In genomic region chr14:34911209-34912150, GRCh38 we compare ENCODE assay signal across 15 cellular contexts. TPM values are rescaled to one million over a fixed set of nuclear protein-coding genes. Genes with fewer than 3 reads are reported as not detected.
DNase-seq lines count a peak whose midpoint lies in the region; ATAC-seq and TF ChIP-seq lines count a peak whose summit lies in the region.
"Had no signal": no experiment of that assay in that cellular context is flagged by ENCODE, and none has a peak within 500 bp of the region (broad histone marks: within the 10 kb centered on the region; RNA-seq: fewer than 3 reads in every experiment).

No MANE protein-coding gene starts in this region.

- peak overlapping the region; percentile 30 for H3K27ac ChIP-seq in neutrophil
- H3K27ac ChIP-seq in coronary artery, result no peak overlapping the region
- H3K27ac ChIP-seq: sigmoid colon had no signal

- no peak for TF ChIP-seq CTCF in neutrophil (IDR thresholded peaks at IDR 0.05)
- TF ChIP-seq CTCF in coronary artery (IDR thresholded peaks at IDR 0.05), result no peak

- H3K27ac Mint-ChIP-seq in central memory CD8-positive, alpha-beta T cell (ENCODE audit: low read depth), result peak overlapping the region; percentile 12
- H3K27ac Mint-ChIP-seq: CD4-positive, alpha-beta T cell; H9; nephron had no signal

- H3K36me3 Mint-ChIP-seq in central memory CD8-positive, alpha-beta T cell (ENCODE audit: insufficient read depth), result no peaks in the 10 kb centered on the region

- no peaks in the 10 kb centered on the region for H3K9me3 Mint-ChIP-seq in central memory CD8-positive, alpha-beta T cell
- H3K9me3 Mint-ChIP-seq: CD4-positive, alpha-beta T cell; H9; nephron had no signal

- H3K27me3 ChIP-seq in neutrophil, result no peaks in the 10 kb centered on the region
- H3K27me3 ChIP-seq: sigmoid colon had no signal

- H3K4me3 ChIP-seq in neutrophil (ENCODE audit: low read depth in 1 of 2, low read length in 1 of 2) (no peak overlapping the region), coronary artery (no peak overlapping the region)
- H3K4me3 ChIP-seq: sigmoid colon had no signal

- no peaks in the 10 kb centered on the region for H3K36me3 ChIP-seq in neutrophil
- H3K36me3 ChIP-seq: sigmoid colon had no signal

- peaks cover 6 to 8% of the 10 kb centered on the region in 2 experiments for H3K4me1 ChIP-seq in neutrophil (ENCODE audit: control insufficient read depth in 1 of 2, insufficient read depth in 1 of 2, low read depth in 1 of 2, low read length in 1 of 2)
- H3K4me1 ChIP-seq: sigmoid colon had no signal

- no peaks in the 10 kb centered on the region for H3K4me1 Mint-ChIP-seq in central memory CD8-positive, alpha-beta T cell
- H3K4me1 Mint-ChIP-seq: nephron had no signal

- DNase-seq in EL (peak; percentile 62), M059J (ENCODE audit: low read depth) (peak; percentile 83), coronary artery (ENCODE audit: low spot score) (no peak), mesenteric fat pad (ENCODE audit: low spot score) (no peak)
- no peak for DNase-seq in central memory CD8-positive, alpha-beta T cell (ENCODE audit: low spot score in 2 of 2)
- DNase-seq: activated CD4-positive, alpha-beta T cell treated with anti-CD3 and anti-CD28 coated beads for 4 hours; aorta; CD4-positive, alpha-beta T cell; left colon; sigmoid colon had no signal

- ATAC-seq in central memory CD8-positive, alpha-beta T cell (replicated peaks; ENCODE audit: extremely low read depth, poor library complexity, severe bottlenecking), result no peak
- no peak for ATAC-seq in HG03045 (IDR thresholded peaks at IDR 0.05; ENCODE audit: unreplicated experiment)
- no peak for ATAC-seq in HG03442 (IDR thresholded peaks at IDR 0.05; ENCODE audit: unreplicated experiment)
- ATAC-seq: left colon had no signal

- H3K4me3 Mint-ChIP-seq in central memory CD8-positive, alpha-beta T cell, result no peak overlapping the region
- H3K4me3 Mint-ChIP-seq: CD4-positive, alpha-beta T cell; H9; nephron had no signal

- H3K9me3 ChIP-seq in neutrophil, result no peaks in the 10 kb centered on the region
- H3K9me3 ChIP-seq: sigmoid colon had no signal

- no peaks in the 10 kb centered on the region for H3K27me3 Mint-ChIP-seq in central memory CD8-positive, alpha-beta T cell
- H3K27me3 Mint-ChIP-seq: CD4-positive, alpha-beta T cell had no signal

RNA-seq across cellular contexts. Expression of gene BAZ1A, which starts 36.3 kb away (rescaled TPM):
- total RNA-seq in M059J (2014; rRNA removed; shearing (Covaris generic)), result 23.7 and 39.6 TPM in 2 replicates
- total RNA-seq in mesenteric fat pad, result 35.6 TPM

Comparison
In these comparisons a context has a peak if more than half of its experiments do, and no peak if none do; other contexts are left out.
1. DNase-seq: peak in EL (single experiment) and M059J (single experiment); none in central memory CD8-positive, alpha-beta T cell (0 of 2), coronary artery (single experiment) and mesenteric fat pad (single experiment).